ENCODE assay signal across 8 cellular contexts in genomic region chr7:50069613-50070012, GRCh38. TPM values are rescaled to one million over a fixed set of nuclear protein-coding genes. Genes with fewer than 3 reads are reported as not detected.
DNase-seq lines count a peak whose midpoint lies in the region; ATAC-seq and TF ChIP-seq lines count a peak whose summit lies in the region.

No MANE protein-coding gene starts in this region.

- peaks cover 13% of the 10 kb centered on the region for H3K4me1 Mint-ChIP-seq in MCF 10A (ENCODE audit: insufficient read depth, unreplicated experiment)

- 77% methylated on average over 8 of the region's 8 CpGs for WGBS in mesenchymal stem cell

- peak; percentile 38 for ATAC-seq in GM18520 (IDR thresholded peaks at IDR 0.05; ENCODE audit: unreplicated experiment)
- ATAC-seq in HG02610 (IDR thresholded peaks at IDR 0.05; ENCODE audit: unreplicated experiment), result peak; percentile 88
- no peak for ATAC-seq in HG02840 (IDR thresholded peaks at IDR 0.05; ENCODE audit: low FRiP score, unreplicated experiment)

- no peak overlapping the region for H4K91ac ChIP-seq in mesenchymal stem cell (ENCODE audit: low read length)

- no peaks in the 10 kb centered on the region for H3K36me3 ChIP-seq in mesenchymal stem cell (ENCODE audit: control insufficient read depth in 1 of 2, insufficient read depth in 2 of 2, low read depth in 1 of 2, low read length in 2 of 2)

- H3K4ac ChIP-seq in mesenchymal stem cell (ENCODE audit: low read depth in 1 of 2, low read length in 2 of 2), result no peak overlapping the region

- no peaks in the 10 kb centered on the region for H3K27me3 ChIP-seq in mesenchymal stem cell (ENCODE audit: control insufficient read depth in 1 of 2, insufficient read depth in 1 of 2, low read length in 2 of 2)

- POLR2A ChIA-PET in MCF 10A (lab: Yijun Ruan, JAX), result no interaction called here

- H3K27me3 Mint-ChIP-seq in MCF 10A (ENCODE audit: insufficient read depth, unreplicated experiment), result peaks cover 20% of the 10 kb centered on the region

- CTCF ChIA-PET in MCF 10A (lab: Yijun Ruan, JAX), result interaction anchor here (0.7 kb wide), 1 partner anchor 13 kb away, joined by 3 read pairs; no protein-coding TSS in a partner anchor

- intact Hi-C loops in MCF 10A (cut with micrococcal nuclease), result no loop called here

- H3K4me3 Mint-ChIP-seq in MCF 10A (ENCODE audit: unreplicated experiment), result peak overlapping the region; percentile 60

- no peak overlapping the region for H3K4me2 ChIP-seq in mesenchymal stem cell (ENCODE audit: low read length, poor library complexity, severe bottlenecking)

- H3K27ac ChIP-seq in mesenchymal stem cell (ENCODE audit: low read length, poor library complexity, severe bottlenecking), result no peak overlapping the region

- no peak overlapping the region for H2AFZ ChIP-seq in mesenchymal stem cell (ENCODE audit: low read depth, low read length)

- DNase-seq in NOMO-1 (lab: John Stamatoyannopoulos, UW; ENCODE audit: unreplicated experiment in 2 of 2), result peak; percentile 60 to 80
- peak; percentile 30 for DNase-seq in MCF 10A (ENCODE audit: unreplicated experiment)
- DNase-seq in mesenchymal stem cell, result no peak
- no peak for DNase-seq in SK-N-DZ (ENCODE audit: low spot score)
- no peak for DNase-seq in effector CD4-positive, alpha-beta T cell

- H3K18ac ChIP-seq in mesenchymal stem cell (ENCODE audit: low read depth in 1 of 2, low read length in 2 of 2), result no peak overlapping the region

- BruUV-seq in MCF 10A (replicated peaks; lab: Mats Ljungman, UMichigan), result no TSS peak

- H2AK5ac ChIP-seq in mesenchymal stem cell (ENCODE audit: low read length, severe bottlenecking), result no peak overlapping the region

- no peaks in the 10 kb centered on the region for H3K36me3 Mint-ChIP-seq in MCF 10A (ENCODE audit: insufficient read depth, unreplicated experiment)

- no peaks in the 10 kb centered on the region for H3K79me1 ChIP-seq in mesenchymal stem cell (replicated peaks; ENCODE audit: low read length, poor library complexity, severe bottlenecking)

- peak overlapping the region; percentile 3 for H3K27ac Mint-ChIP-seq in MCF 10A (ENCODE audit: low read depth, unreplicated experiment)

- peaks cover 16% of the 10 kb centered on the region for H3K9me3 Mint-ChIP-seq in MCF 10A (ENCODE audit: unreplicated experiment)

- no peak for TF ChIP-seq CTCF in MCF 10A (IDR thresholded peaks at IDR 0.05; ENCODE audit: unreplicated experiment)

- no peak overlapping the region for H2BK12ac ChIP-seq in mesenchymal stem cell (ENCODE audit: low read length in 2 of 2)

- no peak overlapping the region for H2BK15ac ChIP-seq in mesenchymal stem cell (ENCODE audit: low read depth, poor library complexity, severe bottlenecking)

- H4K8ac ChIP-seq in mesenchymal stem cell (ENCODE audit: low read length), result no peak overlapping the region

- peak overlapping the region in 1 of 2 experiments; percentile 82 for H3K4me3 ChIP-seq in mesenchymal stem cell (ENCODE audit: insufficient read depth in 1 of 2, low read depth in 1 of 2, low read length in 2 of 2)

- H3K4me1 ChIP-seq in mesenchymal stem cell (ENCODE audit: control insufficient read depth, insufficient read depth, low read depth, low read length), result peaks cover 2% of the 10 kb centered on the region

- H2BK5ac ChIP-seq in mesenchymal stem cell (ENCODE audit: low read depth, low read length, poor library complexity, severe bottlenecking), result no peak overlapping the region

- peaks cover 24% of the 10 kb centered on the region for H3K9me3 ChIP-seq in mesenchymal stem cell (ENCODE audit: control insufficient read depth, low read length)

- no peak overlapping the region for H2BK120ac ChIP-seq in mesenchymal stem cell (ENCODE audit: low read depth, low read length)

- no peak overlapping the region for H3K14ac ChIP-seq in mesenchymal stem cell (ENCODE audit: low read length in 2 of 2)

- no peak overlapping the region for H3K23ac ChIP-seq in mesenchymal stem cell (ENCODE audit: low read length in 2 of 2)

- peak overlapping the region; percentile 90 for H3K9ac ChIP-seq in mesenchymal stem cell (ENCODE audit: low read length)

RNA-seq across cellular contexts. Expression of gene ZPBP, which starts 23.4 kb away (rescaled TPM):
- total RNA-seq in MCF 10A (2022), result not detected in 2 replicates
- not detected for polyA plus RNA-seq in mesenchymal stem cell (2013, experiment 1 of 2)
- not detected for polyA plus RNA-seq in mesenchymal stem cell (2013, experiment 2 of 2)
- not detected in 2 replicates for polyA plus RNA-seq in SK-N-DZ (2014; cell fraction: cytosol; rRNA removed)
- not detected in 2 replicates for polyA plus RNA-seq in SK-N-DZ (2014; cell fraction: nucleus; rRNA removed)

Comparison
In these comparisons a context has a peak if more than half of its experiments do, and no peak if none do; other contexts are left out.
1. DNase-seq: peak in NOMO-1 (2 of 2) and MCF 10A (single experiment); none in mesenchymal stem cell (single experiment), SK-N-DZ (single experiment) and effector CD4-positive, alpha-beta T cell (single experiment).